Comparison of ENCODE assay signal across 1 cellular context in the genomic region with DNA sequence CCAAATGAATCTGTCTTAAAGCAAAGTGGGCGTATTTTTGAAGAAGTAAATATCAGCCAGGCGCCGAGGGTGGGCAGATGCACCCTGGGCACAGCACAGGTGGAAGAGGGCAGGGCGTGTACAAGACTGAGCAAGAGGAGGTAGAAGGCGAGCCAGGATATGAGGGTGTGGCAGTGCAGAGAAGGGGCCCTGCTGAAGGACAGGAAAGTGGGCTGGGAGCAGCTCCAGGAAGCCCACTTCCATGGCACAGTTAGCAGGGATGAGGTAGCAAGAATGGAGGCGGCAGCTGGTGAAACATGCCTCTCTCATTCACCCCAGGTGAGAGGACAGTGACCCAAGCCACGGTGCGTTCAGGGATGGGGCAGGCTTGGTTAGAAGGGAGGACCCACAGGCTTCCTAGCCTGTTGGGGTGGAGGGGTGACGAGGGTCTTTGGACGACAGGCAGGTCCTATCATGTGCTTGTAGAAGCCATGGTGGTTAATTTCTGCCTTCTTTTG.
TF ChIP-seq lines count a peak whose summit lies in the region.

No MANE protein-coding gene starts in this region.

TF ChIP-seq in GM23338, 12 proteins besides CTCF, POLR2A, EP300 and RAD21 (continued from another document):
- TF ChIP-seq, protein P1, sequence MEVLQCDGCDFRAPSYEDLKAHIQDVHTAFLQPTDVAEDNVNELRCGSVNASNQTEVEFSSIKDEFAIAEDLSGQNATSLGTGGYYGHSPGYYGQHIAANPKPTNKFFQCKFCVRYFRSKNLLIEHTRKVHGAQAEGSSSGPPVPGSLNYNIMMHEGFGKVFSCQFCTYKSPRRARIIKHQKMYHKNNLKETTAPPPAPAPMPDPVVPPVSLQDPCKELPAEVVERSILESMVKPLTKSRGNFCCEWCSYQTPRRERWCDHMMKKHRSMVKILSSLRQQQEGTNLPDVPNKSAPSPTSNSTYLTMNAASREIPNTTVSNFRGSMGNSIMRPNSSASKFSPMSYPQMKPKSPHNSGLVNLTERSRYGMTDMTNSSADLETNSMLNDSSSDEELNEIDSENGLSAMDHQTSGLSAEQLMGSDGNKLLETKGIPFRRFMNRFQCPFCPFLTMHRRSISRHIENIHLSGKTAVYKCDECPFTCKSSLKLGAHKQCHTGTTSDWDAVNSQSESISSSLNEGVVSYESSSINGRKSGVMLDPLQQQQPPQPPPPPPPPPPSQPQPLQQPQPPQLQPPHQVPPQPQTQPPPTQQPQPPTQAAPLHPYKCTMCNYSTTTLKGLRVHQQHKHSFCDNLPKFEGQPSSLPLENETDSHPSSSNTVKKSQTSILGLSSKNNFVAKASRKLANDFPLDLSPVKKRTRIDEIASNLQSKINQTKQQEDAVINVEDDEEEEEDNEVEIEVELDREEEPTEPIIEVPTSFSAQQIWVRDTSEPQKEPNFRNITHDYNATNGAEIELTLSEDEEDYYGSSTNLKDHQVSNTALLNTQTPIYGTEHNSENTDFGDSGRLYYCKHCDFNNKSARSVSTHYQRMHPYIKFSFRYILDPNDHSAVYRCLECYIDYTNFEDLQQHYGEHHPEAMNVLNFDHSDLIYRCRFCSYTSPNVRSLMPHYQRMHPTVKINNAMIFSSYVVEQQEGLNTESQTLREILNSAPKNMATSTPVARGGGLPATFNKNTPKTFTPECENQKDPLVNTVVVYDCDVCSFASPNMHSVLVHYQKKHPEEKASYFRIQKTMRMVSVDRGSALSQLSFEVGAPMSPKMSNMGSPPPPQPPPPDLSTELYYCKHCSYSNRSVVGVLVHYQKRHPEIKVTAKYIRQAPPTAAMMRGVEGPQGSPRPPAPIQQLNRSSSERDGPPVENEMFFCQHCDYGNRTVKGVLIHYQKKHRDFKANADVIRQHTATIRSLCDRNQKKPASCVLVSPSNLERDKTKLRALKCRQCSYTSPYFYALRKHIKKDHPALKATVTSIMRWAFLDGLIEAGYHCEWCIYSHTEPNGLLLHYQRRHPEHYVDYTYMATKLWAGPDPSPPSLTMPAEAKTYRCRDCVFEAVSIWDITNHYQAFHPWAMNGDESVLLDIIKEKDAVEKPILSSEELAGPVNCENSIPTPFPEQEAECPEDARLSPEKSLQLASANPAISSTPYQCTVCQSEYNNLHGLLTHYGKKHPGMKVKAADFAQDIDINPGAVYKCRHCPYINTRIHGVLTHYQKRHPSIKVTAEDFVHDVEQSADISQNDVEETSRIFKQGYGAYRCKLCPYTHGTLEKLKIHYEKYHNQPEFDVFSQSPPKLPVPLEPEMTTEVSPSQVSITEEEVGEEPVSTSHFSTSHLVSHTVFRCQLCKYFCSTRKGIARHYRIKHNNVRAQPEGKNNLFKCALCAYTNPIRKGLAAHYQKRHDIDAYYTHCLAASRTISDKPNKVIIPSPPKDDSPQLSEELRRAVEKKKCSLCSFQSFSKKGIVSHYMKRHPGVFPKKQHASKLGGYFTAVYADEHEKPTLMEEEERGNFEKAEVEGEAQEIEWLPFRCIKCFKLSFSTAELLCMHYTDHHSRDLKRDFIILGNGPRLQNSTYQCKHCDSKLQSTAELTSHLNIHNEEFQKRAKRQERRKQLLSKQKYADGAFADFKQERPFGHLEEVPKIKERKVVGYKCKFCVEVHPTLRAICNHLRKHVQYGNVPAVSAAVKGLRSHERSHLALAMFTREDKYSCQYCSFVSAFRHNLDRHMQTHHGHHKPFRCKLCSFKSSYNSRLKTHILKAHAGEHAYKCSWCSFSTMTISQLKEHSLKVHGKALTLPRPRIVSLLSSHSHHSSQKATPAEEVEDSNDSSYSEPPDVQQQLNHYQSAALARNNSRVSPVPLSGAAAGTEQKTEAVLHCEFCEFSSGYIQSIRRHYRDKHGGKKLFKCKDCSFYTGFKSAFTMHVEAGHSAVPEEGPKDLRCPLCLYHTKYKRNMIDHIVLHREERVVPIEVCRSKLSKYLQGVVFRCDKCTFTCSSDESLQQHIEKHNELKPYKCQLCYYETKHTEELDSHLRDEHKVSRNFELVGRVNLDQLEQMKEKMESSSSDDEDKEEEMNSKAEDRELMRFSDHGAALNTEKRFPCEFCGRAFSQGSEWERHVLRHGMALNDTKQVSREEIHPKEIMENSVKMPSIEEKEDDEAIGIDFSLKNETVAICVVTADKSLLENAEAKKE (CRISPR knock-in tag; IDR thresholded peaks at IDR 0.05) = no peak
- TF ChIP-seq POLR2AphosphoS5 (IDR thresholded peaks at IDR 0.05; ENCODE audit: low read depth) = no peak
- TF ChIP-seq ZNF114 (CRISPR knock-in tag; IDR thresholded peaks at IDR 0.05) = no peak
- TF ChIP-seq, protein P2, sequence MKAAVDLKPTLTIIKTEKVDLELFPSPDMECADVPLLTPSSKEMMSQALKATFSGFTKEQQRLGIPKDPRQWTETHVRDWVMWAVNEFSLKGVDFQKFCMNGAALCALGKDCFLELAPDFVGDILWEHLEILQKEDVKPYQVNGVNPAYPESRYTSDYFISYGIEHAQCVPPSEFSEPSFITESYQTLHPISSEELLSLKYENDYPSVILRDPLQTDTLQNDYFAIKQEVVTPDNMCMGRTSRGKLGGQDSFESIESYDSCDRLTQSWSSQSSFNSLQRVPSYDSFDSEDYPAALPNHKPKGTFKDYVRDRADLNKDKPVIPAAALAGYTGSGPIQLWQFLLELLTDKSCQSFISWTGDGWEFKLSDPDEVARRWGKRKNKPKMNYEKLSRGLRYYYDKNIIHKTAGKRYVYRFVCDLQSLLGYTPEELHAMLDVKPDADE (IDR thresholded peaks at IDR 0.05) = no peak
- TF ChIP-seq EZH2phosphoT487 (IDR thresholded peaks at IDR 0.05; ENCODE audit: unreplicated experiment) = no peak
- TF ChIP-seq EZH2 (IDR thresholded peaks at IDR 0.05; ENCODE audit: low read depth, unreplicated experiment) = no peak
- TF ChIP-seq REST (IDR thresholded peaks at IDR 0.05; ENCODE audit: unreplicated experiment) = no peak
